In the genomic region with DNA sequence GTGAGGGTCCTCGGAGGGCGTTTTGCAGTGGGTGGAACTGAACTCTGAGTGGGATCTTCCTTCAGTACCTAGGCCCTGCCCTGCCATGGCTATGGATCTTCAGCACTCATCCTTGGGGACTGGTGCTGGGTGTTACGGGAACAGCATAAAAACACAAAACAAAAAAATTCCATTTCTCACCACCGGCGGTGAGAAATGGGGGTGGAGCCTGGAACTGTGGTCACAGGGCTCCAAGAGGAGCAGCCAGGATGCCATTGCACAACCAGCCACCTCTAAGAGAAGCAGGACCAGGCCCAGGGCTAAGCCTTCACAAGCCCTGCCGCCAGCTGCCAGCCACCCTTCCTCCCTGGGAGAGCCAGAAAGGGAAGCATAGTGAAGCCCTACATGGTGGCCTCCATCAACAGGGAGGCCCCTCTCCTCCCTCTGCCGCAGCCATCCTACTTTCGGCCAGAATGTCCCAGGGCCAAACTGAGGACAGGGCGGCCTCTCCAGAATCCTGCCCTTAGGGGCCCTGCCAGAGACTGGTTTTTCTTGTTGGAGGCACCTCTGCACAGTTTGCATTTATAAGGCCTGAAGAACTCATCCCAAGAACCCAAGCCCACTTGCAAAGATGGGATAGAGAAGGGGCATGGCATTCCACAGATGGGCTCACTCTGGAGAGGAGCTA, we compare ENCODE assay signal across 9 cellular contexts.
DNase-seq lines count a peak whose midpoint lies in the region; ATAC-seq, FAIRE-seq and TF ChIP-seq lines count a peak whose summit lies in the region.
"Had no signal": no experiment of that assay in that cellular context is flagged by ENCODE, and none has a peak within 500 bp of the region (broad histone marks: within the 10 kb centered on the region; RNA-seq: fewer than 3 reads in every experiment).

No MANE protein-coding gene starts in this region.

- H3K4me3 ChIP-seq in Caco-2 (ENCODE audit: low read depth, low read length) (no peak overlapping the region), bronchial epithelial cell (ENCODE audit: low read depth, low read length) (no peak overlapping the region)
- H3K4me3 ChIP-seq: SJCRH30 had no signal

- POLR2A ChIA-PET in Caco-2 (lab: Charles Lee), result no interaction called here

- H3K27me3 ChIP-seq in Caco-2 (replicated peaks; ENCODE audit: control insufficient read depth, insufficient read depth, low read length) (no peaks in the 10 kb centered on the region), bronchial epithelial cell (ENCODE audit: control insufficient read depth, insufficient read depth, low read length) (no peaks in the 10 kb centered on the region)
- H3K27me3 ChIP-seq: SJCRH30 had no signal

- no peak for ATAC-seq in natural killer cell treated with Interleukin-12 subunit alpha and Interleukin-12 subunit beta and Interleukin-15 and Interleukin-18, amount 100 ng/mL, for 72 hours
- no peak for ATAC-seq in HG03378 (IDR thresholded peaks at IDR 0.05; ENCODE audit: unreplicated experiment)

- H3K9me3 Mint-ChIP-seq in Caco-2 (ENCODE audit: unreplicated experiment), result no peaks in the 10 kb centered on the region
- H3K9me3 Mint-ChIP-seq in natural killer cell treated with Interleukin-12 subunit alpha and Interleukin-12 subunit beta and Interleukin-15 and Interleukin-18, amount 100 ng/mL, for 72 hours, result no peaks in the 10 kb centered on the region

- intact Hi-C loops in Caco-2 (cut with micrococcal nuclease; ENCODE audit: unreplicated experiment), result no loop called here

- peak overlapping the region; percentile 63 for H3K27ac Mint-ChIP-seq in Caco-2 (ENCODE audit: unreplicated experiment)
- peak overlapping the region; percentile 98 to 99 for H3K27ac Mint-ChIP-seq in natural killer cell treated with Interleukin-12 subunit alpha and Interleukin-12 subunit beta and Interleukin-15 and Interleukin-18, amount 100 ng/mL, for 72 hours

- H3K36me3 ChIP-seq in Caco-2 (ENCODE audit: control insufficient read depth, insufficient read depth, low read length) (no peaks in the 10 kb centered on the region), bronchial epithelial cell (ENCODE audit: control insufficient read depth, insufficient read depth, low read length) (no peaks in the 10 kb centered on the region)
- H3K36me3 ChIP-seq: SJCRH30 had no signal

- DNase-seq in Caco-2 (peak; percentile 42 to 56), MV-4-11 (lab: John Stamatoyannopoulos, UW) (peak; percentile 95), bronchial epithelial cell (ENCODE audit: low read depth) (peak; percentile 59), mesenteric fat pad (ENCODE audit: low spot score) (no peak), NCI-H1092 (lab: John Stamatoyannopoulos, UW) (no peak), NCI-H2081 treated with DMSO at 0.1 percent for 48 hours (lab: John Stamatoyannopoulos, UW) (no peak)
- DNase-seq in natural killer cell treated with Interleukin-12 subunit alpha and Interleukin-12 subunit beta and Interleukin-15 and Interleukin-18, amount 100 ng/mL, for 72 hours (ENCODE audit: low spot score), result no peak

- H3K4me1 ChIP-seq in Caco-2, result peaks cover 32% of the 10 kb centered on the region

- no peak for TF ChIP-seq CTCF in Caco-2 (IDR thresholded peaks at IDR 0.05; ENCODE audit: insufficient read depth in 1 of 2, low read depth in 1 of 2, low read length in 1 of 2, severe bottlenecking in 1 of 2, unreplicated experiment in 1 of 2)
- TF ChIP-seq CTCF in bronchial epithelial cell (IDR thresholded peaks at IDR 0.05; ENCODE audit: insufficient read depth, low read length, severe bottlenecking), result no peak

- H3K27me3 Mint-ChIP-seq in Caco-2 (ENCODE audit: insufficient read depth, unreplicated experiment), result no peaks in the 10 kb centered on the region
- no peaks in the 10 kb centered on the region for H3K27me3 Mint-ChIP-seq in natural killer cell treated with Interleukin-12 subunit alpha and Interleukin-12 subunit beta and Interleukin-15 and Interleukin-18, amount 100 ng/mL, for 72 hours

- no peaks in the 10 kb centered on the region for H3K4me1 Mint-ChIP-seq in Caco-2 (ENCODE audit: low read depth, unreplicated experiment)
- H3K4me1 Mint-ChIP-seq in natural killer cell treated with Interleukin-12 subunit alpha and Interleukin-12 subunit beta and Interleukin-15 and Interleukin-18, amount 100 ng/mL, for 72 hours (ENCODE audit: low read depth in 2 of 2), result peaks cover 61 to 68% of the 10 kb centered on the region in 2 donors

- CTCF ChIA-PET in Caco-2 (lab: Charles Lee), result no interaction called here

- BruUV-seq in Caco-2 (replicated peaks; lab: Mats Ljungman, UMichigan), result no TSS peak

- no peak overlapping the region for H3K4me3 Mint-ChIP-seq in Caco-2 (ENCODE audit: unreplicated experiment)
- H3K4me3 Mint-ChIP-seq in natural killer cell treated with Interleukin-12 subunit alpha and Interleukin-12 subunit beta and Interleukin-15 and Interleukin-18, amount 100 ng/mL, for 72 hours, result peak overlapping the region; percentile 85

- H3K9me3 ChIP-seq in Caco-2, result no peaks in the 10 kb centered on the region
- H3K9me3 ChIP-seq: SJCRH30 had no signal

- no peak for FAIRE-seq in bronchial epithelial cell (lab: Jason Lieb, UNC)

- H3K36me3 Mint-ChIP-seq in Caco-2 (ENCODE audit: insufficient read depth, unreplicated experiment), result no peaks in the 10 kb centered on the region
- no peaks in the 10 kb centered on the region for H3K36me3 Mint-ChIP-seq in natural killer cell treated with Interleukin-12 subunit alpha and Interleukin-12 subunit beta and Interleukin-15 and Interleukin-18, amount 100 ng/mL, for 72 hours

Comparison
In these comparisons a context has a peak if more than half of its experiments do, and no peak if none do; other contexts are left out.
1. DNase-seq: peak in Caco-2 (2 of 2), MV-4-11 (single experiment) and bronchial epithelial cell (single experiment); none in natural killer cell treated with Interleukin-12 subunit alpha and Interleukin-12 subunit beta and Interleukin-15 and Interleukin-18, amount 100 ng/mL, for 72 hours (single experiment), mesenteric fat pad (single experiment), NCI-H1092 (single experiment) and NCI-H2081 treated with DMSO at 0.1 percent for 48 hours (single experiment).